In genomic region chr3:66615643-66616301, GRCh38 we compare ENCODE assay signal across 21 cellular contexts.
A peak's percentile ranks its signal among the peaks of the same experiment; 100 is the strongest.
DNase-seq lines count a peak whose midpoint lies in the region; ATAC-seq and TF ChIP-seq lines count a peak whose summit lies in the region.
"Had no signal": no experiment of that assay in that cellular context is flagged by ENCODE, and none has a peak within 500 bp of the region (broad histone marks: within the 10 kb centered on the region; RNA-seq: fewer than 3 reads in every experiment).

No MANE protein-coding gene starts in this region.

- no peaks in the 10 kb centered on the region for H3K36me3 Mint-ChIP-seq in stimulated activated effector memory CD8-positive, alpha-beta T cell treated with anti-CD3 and anti-CD28 coated beads, Interleukin-12 subunit alpha, Interleukin-12 subunit beta, amount 100 ng/mL, for 72 hours
- H3K36me3 Mint-ChIP-seq: immature natural killer cell had no signal

- DNase-seq in A673 (ENCODE audit: low spot score) (peak; percentile 38), NCI-H526 (lab: John Stamatoyannopoulos, UW) (peak; percentile 32 to 65), left lung (no peak), T1000 (lab: John Stamatoyannopoulos, UW) (no peak)
- no peak for DNase-seq in stimulated activated effector memory CD8-positive, alpha-beta T cell treated with anti-CD3 and anti-CD28 coated beads, Interleukin-12 subunit alpha, Interleukin-12 subunit beta, amount 100 ng/mL, for 72 hours (ENCODE audit: low spot score in 2 of 2)
- DNase-seq: activated CD4-positive, alpha-beta T cell treated with anti-CD3 and anti-CD28 coated beads for 4 hours; amniotic stem cell; BE2C; central memory CD4-positive, alpha-beta T cell; effector CD4-positive, alpha-beta T cell; esophagus squamous epithelium; immature natural killer cell; MV-4-11; NCI-H2107; nephron progenitor cell; NK-92 treated with Interleukin-12 subunit alpha and Interleukin-12 subunit beta, amount 100 ng/mL, for 24 hours; spleen had no signal

- POLR2A ChIA-PET in A673 (lab: Charles Lee; ENCODE audit: low non-redundant PET) = no interaction called here

- CTCF ChIA-PET in A673 (lab: Charles Lee) = no interaction called here

- H3K4me1 ChIP-seq in A673 (ENCODE audit: insufficient read depth, low read length, poor library complexity, severe bottlenecking) (no peaks in the 10 kb centered on the region), left lung (no peaks in the 10 kb centered on the region)
- H3K4me1 ChIP-seq: BE2C, esophagus squamous epithelium, spleen had no signal

- no peaks in the 10 kb centered on the region for H3K36me3 ChIP-seq in A673 (ENCODE audit: insufficient read depth, low read length, poor library complexity, severe bottlenecking)
- H3K36me3 ChIP-seq in left lung = no peaks in the 10 kb centered on the region
- H3K36me3 ChIP-seq: BE2C, esophagus squamous epithelium, spleen had no signal

- H3K4me3 Mint-ChIP-seq in stimulated activated effector memory CD8-positive, alpha-beta T cell treated with anti-CD3 and anti-CD28 coated beads, Interleukin-12 subunit alpha, Interleukin-12 subunit beta, amount 100 ng/mL, for 72 hours = no peak overlapping the region
- H3K4me3 Mint-ChIP-seq: immature natural killer cell, nephron progenitor cell had no signal

- TF ChIP-seq CTCF in A673 (conservative IDR thresholded peaks at IDR 0.05; ENCODE audit: low read depth, low read length) (no peak), C4-2B (conservative IDR thresholded peaks at IDR 0.05) (no peak), left lung (IDR thresholded peaks at IDR 0.05) (no peak)

- H3K9me3 ChIP-seq in A673 (ENCODE audit: low read depth, low read length, poor library complexity, severe bottlenecking) (no peaks in the 10 kb centered on the region), left lung (no peaks in the 10 kb centered on the region)
- H3K9me3 ChIP-seq: BE2C, esophagus squamous epithelium, spleen had no signal

- intact Hi-C loops in A673 (cut with micrococcal nuclease; ENCODE audit: unreplicated experiment) = no loop called here
- intact Hi-C loops in left lung (cut with DNase I) = no loop called here

- peaks cover 7% of the 10 kb centered on the region for H3K4me1 Mint-ChIP-seq in stimulated activated effector memory CD8-positive, alpha-beta T cell treated with anti-CD3 and anti-CD28 coated beads, Interleukin-12 subunit alpha, Interleukin-12 subunit beta, amount 100 ng/mL, for 72 hours
- H3K4me1 Mint-ChIP-seq: immature natural killer cell had no signal

- H3K27ac Mint-ChIP-seq in stimulated activated effector memory CD8-positive, alpha-beta T cell treated with anti-CD3 and anti-CD28 coated beads, Interleukin-12 subunit alpha, Interleukin-12 subunit beta, amount 100 ng/mL, for 72 hours = no peak overlapping the region
- H3K27ac Mint-ChIP-seq: immature natural killer cell, nephron progenitor cell had no signal

- no peak overlapping the region for H3K27ac ChIP-seq in A673 (ENCODE audit: low read depth, low read length, poor library complexity, severe bottlenecking)
- H3K27ac ChIP-seq in C4-2B = peak overlapping the region; percentile 13; the same call in 1 of the 2 replicates
- no peak overlapping the region for H3K27ac ChIP-seq in left lung
- H3K27ac ChIP-seq: esophagus squamous epithelium, RWPE1, spleen had no signal

- BruUV-seq in A673 (replicated peaks; lab: Mats Ljungman, UMichigan) = no TSS peak

- H3K4me3 ChIP-seq in A673 (ENCODE audit: low read depth, low read length, poor library complexity, severe bottlenecking) = no peak overlapping the region
- no peak overlapping the region for H3K4me3 ChIP-seq in left lung
- H3K4me3 ChIP-seq: esophagus squamous epithelium, spleen had no signal

- H3K9me3 Mint-ChIP-seq in stimulated activated effector memory CD8-positive, alpha-beta T cell treated with anti-CD3 and anti-CD28 coated beads, Interleukin-12 subunit alpha, Interleukin-12 subunit beta, amount 100 ng/mL, for 72 hours = no peaks in the 10 kb centered on the region
- H3K9me3 Mint-ChIP-seq: immature natural killer cell, nephron progenitor cell had no signal

- H3K27me3 ChIP-seq in A673 (replicated peaks; ENCODE audit: insufficient read depth, low read depth, low read length, poor library complexity) = no peaks in the 10 kb centered on the region
- H3K27me3 ChIP-seq in left lung = no peaks in the 10 kb centered on the region
- H3K27me3 ChIP-seq: BE2C, esophagus squamous epithelium had no signal

- ATAC-seq in left lung = peak; percentile 71
- no peak for ATAC-seq in GM19351 (IDR thresholded peaks at IDR 0.05; ENCODE audit: unreplicated experiment)
- no peak for ATAC-seq in stimulated activated effector memory CD8-positive, alpha-beta T cell treated with anti-CD3 and anti-CD28 coated beads, Interleukin-12 subunit alpha, Interleukin-12 subunit beta, amount 100 ng/mL, for 72 hours
- ATAC-seq in HG03025 (IDR thresholded peaks at IDR 0.05; ENCODE audit: low FRiP score, unreplicated experiment) = no peak

Comparison
In these comparisons a context has a peak if more than half of its experiments do, and no peak if none do; other contexts are left out.
1. DNase-seq: peak in A673 (single experiment) and NCI-H526 (2 of 2); none in left lung (0 of 2), stimulated activated effector memory CD8-positive, alpha-beta T cell treated with anti-CD3 and anti-CD28 coated beads, Interleukin-12 subunit alpha, Interleukin-12 subunit beta, amount 100 ng/mL, for 72 hours (0 of 2) and T1000 (single experiment).